ENCODE assay signal across 21 cellular contexts in genomic region chr2:83640506-83640905, GRCh38.
"Had no signal": no experiment of that assay in that cellular context is flagged by ENCODE, and none has a peak within 500 bp of the region (broad histone marks: within the 10 kb centered on the region; RNA-seq: fewer than 3 reads in every experiment).

No MANE protein-coding gene starts in this region.

- H3K4me1 ChIP-seq: esophagus squamous epithelium, gastrocnemius medialis, heart right ventricle, left lung, lower lobe of right lung had no signal

- FAIRE-seq: keratinocyte had no signal

- H3K9me3 ChIP-seq: esophagus squamous epithelium, gastrocnemius medialis, heart right ventricle, left lung, lower lobe of right lung had no signal

- H3K27ac ChIP-seq: coronary artery, epithelial cell of prostate, esophagus squamous epithelium, gastrocnemius medialis, heart right ventricle, left lung, lower lobe of right lung had no signal

- H3K27me3 ChIP-seq: esophagus squamous epithelium, gastrocnemius medialis, heart right ventricle, left lung had no signal

- H3K36me3 ChIP-seq: esophagus squamous epithelium, gastrocnemius medialis, heart right ventricle, left lung, lower lobe of right lung had no signal

- H3K4me3 ChIP-seq: coronary artery, esophagus squamous epithelium, gastrocnemius medialis, heart right ventricle, left lung, lower lobe of right lung had no signal

- DNase-seq: effector CD8-positive, alpha-beta T cell; effector memory CD8-positive, alpha-beta T cell; endodermal cell; erythroblast; esophagus squamous epithelium; foreskin fibroblast; foreskin melanocyte; gastrocnemius medialis; glutamatergic neuron; head of caudate nucleus; heart right ventricle; hippocampal formation; left cardiac atrium; left lung; left ventricle myocardium superior; lower lobe of right lung; mesenchymal stem cell; midbrain had no signal
